ENCODE assay signal across 8 cellular contexts in genomic region chr13:42594577-42595571, GRCh38. TPM values are rescaled to one million over a fixed set of nuclear protein-coding genes. Genes with fewer than 3 reads are reported as not detected.
DNase-seq lines count a peak whose midpoint lies in the region; ATAC-seq and TF ChIP-seq lines count a peak whose summit lies in the region.

No MANE protein-coding gene starts in this region.

- POLR2A ChIA-PET in BJ (lab: Charles Lee) = no interaction called here

- H3K27me3 ChIP-seq in BJ (ENCODE audit: control insufficient read depth, insufficient read depth, low read length) = peaks cover 6% of the 10 kb centered on the region

- H3K36me3 ChIP-seq in BJ (ENCODE audit: control insufficient read depth, insufficient read depth, low read length) = no peaks in the 10 kb centered on the region

- ATAC-seq in GM19351 (IDR thresholded peaks at IDR 0.05; ENCODE audit: unreplicated experiment) (peak; percentile 47), GM19328 (IDR thresholded peaks at IDR 0.05; ENCODE audit: unreplicated experiment) (no peak)

- TF ChIP-seq CTCF in BJ (IDR thresholded peaks at IDR 0.05; ENCODE audit: insufficient read depth, low read depth, low read length) = peak; percentile 74

- DNase-seq in BJ (ENCODE audit: low read depth) = peak; percentile 13
- peak; percentile 75 for DNase-seq in NCI-H146 (lab: John Stamatoyannopoulos, UW)
- peak; percentile 14 for DNase-seq in T-helper 9 cell
- peak; percentile 85 for DNase-seq in brain pericyte (ENCODE audit: low read depth, low spot score)
- DNase-seq in iPS-NIHi7 (ENCODE audit: extremely low spot score) = peak; percentile 76
- peak; percentile 13 to 36 for DNase-seq in stimulated activated CD4-positive, alpha-beta T cell treated with anti-CD3 and anti-CD28 coated beads, Interleukin-15, amount 100 ng/mL, for 48 hours (ENCODE audit: low read depth in 2 of 2)

- no peak overlapping the region for H3K4me3 ChIP-seq in BJ (ENCODE audit: low read depth, low read length)

- CTCF ChIA-PET in BJ (lab: Yijun Ruan, JAX) = interaction anchor here (0.5 to 2.4 kb wide), 16 partner anchors 8 to 1283 kb away, joined by 3 to 7 read pairs (median 3); no protein-coding TSS in a partner anchor

RNA-seq across cellular contexts. Expression of gene TNFSF11, which starts 20.9 kb away (rescaled TPM):
- not detected in 2 replicates for polyA plus RNA-seq in BJ (2011; rRNA removed)
- not detected in 2 replicates for polyA minus RNA-seq in BJ (2011; rRNA and poly(A)+ RNA removed)

Comparison
In these comparisons a context has a peak if more than half of its experiments do, and no peak if none do; other contexts are left out.
1. DNase-seq: peak in every context shown above with its lines; median percentile 85 in brain pericyte; 76 in iPS-NIHi7; 75 in NCI-H146; 24 in stimulated activated CD4-positive, alpha-beta T cell treated with anti-CD3 and anti-CD28 coated beads, Interleukin-15, amount 100 ng/mL, for 48 hours; 14 in T-helper 9 cell; 13 in BJ.